23 cellular contexts compared by ENCODE assay signal in genomic region chr6:95309545-95309944, GRCh38.
"Had no signal": no experiment of that assay in that cellular context is flagged by ENCODE, and none has a peak within 500 bp of the region (broad histone marks: within the 10 kb centered on the region; RNA-seq: fewer than 3 reads in every experiment).

No MANE protein-coding gene starts in this region.

- H3K4me3 ChIP-seq: MG63 had no signal

- H3K27me3 ChIP-seq: MG63 had no signal

- H3K36me3 ChIP-seq: MG63 had no signal

- H3K9me3 ChIP-seq: MG63, SK-N-SH had no signal

- H3K4me2 ChIP-seq: SK-N-SH had no signal

- DNase-seq: KBM-7, MG63, NCI-H1092, NCI-H1105 treated with DMSO at 0.1 percent for 48 hours, NCI-H1417 treated with DMSO at 0.1 percent for 48 hours, NCI-H146, NCI-H1694 treated with DMSO at 0.1 percent for 48 hours, NCI-H1930, NCI-H2081, NCI-H2107, NCI-H226, NCI-H446, NCI-H510A, NCI-H524 treated with DMSO at 0.1 percent for 48 hours, NCI-H69, NCI-H774, PC-3, SHP77, SK-N-SH, SW 1271, T-cell had no signal

- ATAC-seq: Panc1, PC-3, T-cell had no signal

- H3K9ac ChIP-seq: SK-N-SH had no signal

- H3K27ac ChIP-seq: RWPE1 had no signal

- H3K9me2 ChIP-seq: SK-N-SH had no signal
